Comparison of ENCODE assay signal across 1 cellular context in genomic region chr10:16436758-16437539, GRCh38.
A peak's percentile ranks its signal among the peaks of the same experiment; 100 is the strongest.
TF ChIP-seq lines count a peak whose summit lies in the region.

Gene PTER (plus strand): TSS chr10:16437010. CDS start chr10:16484385, 47,375 bp downstream.

TF ChIP-seq in K562, 482 proteins besides CTCF, POLR2A, EP300 and RAD21 (continued from another document and continues in another):
- TF ChIP-seq ZBTB40 (IDR thresholded peaks at IDR 0.05) (peak; percentile 61; the same call in 1 of the 2 replicates), ZBTB40 (CRISPR knock-in tag; IDR thresholded peaks at IDR 0.05) (0 out of 2 replicates have a peak, but pooled peaks have one; percentile 29), CAMTA2 (CRISPR knock-in tag; conservative IDR thresholded peaks at IDR 0.05) (no peak), BCLAF1 (IDR thresholded peaks at IDR 0.05; ENCODE audit: borderline replicate concordance in 1 of 2, control insufficient read depth in 1 of 2, low read depth in 2 of 2, low read length in 1 of 2) (no peak), FOS (IDR thresholded peaks at IDR 0.05; ENCODE audit: extremely low read depth, insufficient read length) (no peak), ETV1 (tag; conservative IDR thresholded peaks at IDR 0.05; ENCODE audit: low read depth) (peak; percentile 72), POLR3G (IDR thresholded peaks at IDR 0.05; ENCODE audit: extremely low read depth, insufficient read length, insufficient replicate concordance) (no peak), HNRNPUL1 (IDR thresholded peaks at IDR 0.05; ENCODE audit: low read length) (no peak), ETS1 (conservative IDR thresholded peaks at IDR 0.05; ENCODE audit: control insufficient read depth, low read depth, low read length) (0 out of 2 replicates have a peak, but pooled peaks have one; percentile 36), GTF2F1 (IDR thresholded peaks at IDR 0.05; ENCODE audit: low read depth, low read length) (no peak), ZNF717 (CRISPR knock-in tag; IDR thresholded peaks at IDR 0.05) (no peak), PRMT5 (CRISPR knock-in tag; IDR thresholded peaks at IDR 0.05) (no peak), REST (CRISPR knock-in tag; IDR thresholded peaks at IDR 0.05; ENCODE audit: low read depth) (no peak), MCM2 (IDR thresholded peaks at IDR 0.05; ENCODE audit: low read depth) (no peak), TEAD4 (IDR thresholded peaks at IDR 0.05; ENCODE audit: low read length) (no peak), TEAD4 (CRISPR knock-in tag; IDR thresholded peaks at IDR 0.05; ENCODE audit: borderline replicate concordance) (no peak), ARID2 (IDR thresholded peaks at IDR 0.05) (no peak), RBM17 (IDR thresholded peaks at IDR 0.05; ENCODE audit: borderline replicate concordance, low read depth, low read length) (no peak), TAF9B (IDR thresholded peaks at IDR 0.05; ENCODE audit: partially characterized antibody) (peak; percentile 41), THRB (CRISPR knock-in tag; conservative IDR thresholded peaks at IDR 0.05) (no peak), BRD9 (IDR thresholded peaks at IDR 0.05; ENCODE audit: low read depth, partially characterized antibody) (no peak), CSDE1 (IDR thresholded peaks at IDR 0.05) (no peak), ZNF830 (CRISPR knock-in tag; IDR thresholded peaks at IDR 0.05) (no peak), ZNF766 (CRISPR knock-in tag; conservative IDR thresholded peaks at IDR 0.05) (no peak; the same call in 1 of the 2 replicates), ETV6 (IDR thresholded peaks at IDR 0.05; ENCODE audit: borderline replicate concordance in 1 of 2, low read depth in 2 of 2, low read length in 1 of 2) (no peak), ETV6 (CRISPR knock-in tag; IDR thresholded peaks at IDR 0.05; ENCODE audit: borderline replicate concordance) (no peak), MAFF (IDR thresholded peaks at IDR 0.05; ENCODE audit: low read length) (no peak), HINFP (tag; conservative IDR thresholded peaks at IDR 0.05; ENCODE audit: low read depth) (no peak), TBL1XR1 (IDR thresholded peaks at IDR 0.05; ENCODE audit: low read length in 2 of 2) (no peak), TFAM (CRISPR knock-in tag; conservative IDR thresholded peaks at IDR 0.05) (no peak), SP2 (IDR thresholded peaks at IDR 0.05; ENCODE audit: extremely low read depth, low read depth, low read length, poor library complexity, severe bottlenecking) (no peak), ZNF354B (CRISPR knock-in tag; IDR thresholded peaks at IDR 0.05) (no peak), GATA2 (CRISPR knock-in tag; IDR thresholded peaks at IDR 0.05) (no peak), HES1 (IDR thresholded peaks at IDR 0.05; ENCODE audit: low read depth) (0 out of 2 replicates have a peak, but pooled peaks have one; percentile 38), FOSL1 (tag; conservative IDR thresholded peaks at IDR 0.05) (no peak; the same call in 1 of the 2 replicates), ADNP (tag; IDR thresholded peaks at IDR 0.05) (no peak), HNRNPK (IDR thresholded peaks at IDR 0.05; ENCODE audit: low read depth, low read length, poor library complexity, severe bottlenecking) (no peak), OTX1 (CRISPR knock-in tag; IDR thresholded peaks at IDR 0.05) (no peak), MITF (IDR thresholded peaks at IDR 0.05) (no peak), MAX (CRISPR knock-in tag; IDR thresholded peaks at IDR 0.05) (peak; percentile 70)
